In genomic region chr18:35458677-35459441, GRCh38 we compare ENCODE assay signal across 10 cellular contexts. TPM values are rescaled to one million over a fixed set of nuclear protein-coding genes. Genes with fewer than 3 reads are reported as not detected.
DNase-seq lines count a peak whose midpoint lies in the region; ATAC-seq lines count a peak whose summit lies in the region.
"Had no signal": no experiment of that assay in that cellular context is flagged by ENCODE, and none has a peak within 500 bp of the region (broad histone marks: within the 10 kb centered on the region; RNA-seq: fewer than 3 reads in every experiment).

No MANE protein-coding gene starts in this region.

- H3K4me3 Mint-ChIP-seq in activated T-cell treated with anti-CD3 and anti-CD28 coated beads, Interleukin-2, amount 50 U/mL, for 4 hours: no peak overlapping the region
- H3K4me3 Mint-ChIP-seq: brain; stimulated activated naive CD8-positive, alpha-beta T cell treated with anti-CD3 and anti-CD28 coated beads, Interleukin-15, Interleukin-2, amounts not matched to agents 100 ng/mL and 50 ng/mL, for 24 hours had no signal

- ATAC-seq in HG03039 (IDR thresholded peaks at IDR 0.05; ENCODE audit: unreplicated experiment) (peak; percentile 45), HG03571 (IDR thresholded peaks at IDR 0.05; ENCODE audit: unreplicated experiment) (no peak)
- ATAC-seq in activated T-cell treated with anti-CD3 and anti-CD28 coated beads, Interleukin-2, amount 50 U/mL, for 4 hours: no peak

- no peaks in the 10 kb centered on the region for H3K27me3 Mint-ChIP-seq in activated T-cell treated with anti-CD3 and anti-CD28 coated beads, Interleukin-2, amount 50 U/mL, for 4 hours (ENCODE audit: low read depth)
- H3K27me3 Mint-ChIP-seq: brain; stimulated activated naive CD8-positive, alpha-beta T cell treated with anti-CD3 and anti-CD28 coated beads, Interleukin-15, Interleukin-2, amounts not matched to agents 100 ng/mL and 50 ng/mL, for 24 hours had no signal

- H3K9me3 Mint-ChIP-seq in activated T-cell treated with anti-CD3 and anti-CD28 coated beads, Interleukin-2, amount 50 U/mL, for 4 hours: no peaks in the 10 kb centered on the region
- H3K9me3 Mint-ChIP-seq: brain; stimulated activated naive CD8-positive, alpha-beta T cell treated with anti-CD3 and anti-CD28 coated beads, Interleukin-15, Interleukin-2, amounts not matched to agents 100 ng/mL and 50 ng/mL, for 24 hours had no signal

- H3K36me3 Mint-ChIP-seq in activated T-cell treated with anti-CD3 and anti-CD28 coated beads, Interleukin-2, amount 50 U/mL, for 4 hours (ENCODE audit: insufficient read depth): no peaks in the 10 kb centered on the region
- H3K36me3 Mint-ChIP-seq: brain had no signal

- DNase-seq in EH (ENCODE audit: low read depth) (peak; percentile 89), astrocyte of the hippocampus (ENCODE audit: low read depth, low spot score) (peak; percentile 76), kidney glomerular epithelial cell (lab: John Stamatoyannopoulos, UW) (peak; percentile 87), globus pallidus (ENCODE audit: low spot score) (no peak), NOMO-1 (lab: John Stamatoyannopoulos, UW; ENCODE audit: unreplicated experiment in 2 of 2) (no peak)
- DNase-seq in activated T-cell treated with anti-CD3 and anti-CD28 coated beads, Interleukin-2, amount 50 U/mL, for 4 hours: no peak

- H3K4me1 Mint-ChIP-seq in activated T-cell treated with anti-CD3 and anti-CD28 coated beads, Interleukin-2, amount 50 U/mL, for 4 hours (ENCODE audit: low read depth): no peaks in the 10 kb centered on the region
- H3K4me1 Mint-ChIP-seq: brain had no signal

RNA-seq across cellular contexts. Expression of gene INO80C, which starts 38.9 kb away (rescaled TPM):
- total RNA-seq in activated T-cell treated with anti-CD3 and anti-CD28 coated beads, Interleukin-2, amount 50 U/mL, for 4 hours: 10 to 100 TPM; 39.0 to 51.7 (median 41.8) TPM

Comparison
In these comparisons a context has a peak if more than half of its experiments do, and no peak if none do; other contexts are left out.
1. DNase-seq: peak in EH (single experiment), astrocyte of the hippocampus (single experiment) and kidney glomerular epithelial cell (single experiment); none in globus pallidus (single experiment), activated T-cell treated with anti-CD3 and anti-CD28 coated beads, Interleukin-2, amount 50 U/mL, for 4 hours (single experiment) and NOMO-1 (0 of 2).